In genomic region chr10:9681655-9682054, GRCh38 we compare ENCODE assay signal across 25 cellular contexts.
A peak's percentile ranks its signal among the peaks of the same experiment; 100 is the strongest.
DNase-seq lines count a peak whose midpoint lies in the region; ATAC-seq and TF ChIP-seq lines count a peak whose summit lies in the region.
"Had no signal": no experiment of that assay in that cellular context is flagged by ENCODE, and none has a peak within 500 bp of the region (broad histone marks: within the 10 kb centered on the region; RNA-seq: fewer than 3 reads in every experiment).

No MANE protein-coding gene starts in this region.

- H3K4me3 ChIP-seq in SK-N-SH (ENCODE audit: low read depth in 2 of 2, low read length in 1 of 2) (no peak overlapping the region), hepatocyte (no peak overlapping the region), transverse colon (no peak overlapping the region)
- H3K4me3 ChIP-seq: A549; BLaER1 treated with 17β-estradiol and CSF1 and Interleukin-3, amounts not matched to agents 10 nM and 100 nM; dorsolateral prefrontal cortex; SK-N-MC had no signal

- POLR2A ChIA-PET in SK-N-SH (lab: Yijun Ruan, JAX), result no interaction called here

- ATAC-seq in SK-N-SH treated with all-trans-retinoic acid at 6 μM for 48 hours (no peak), foreskin keratinocyte (no peak)
- ATAC-seq: A549, HepG2, left ventricle myocardium superior, sciatic nerve, WTC11 had no signal

- no peaks in the 10 kb centered on the region for H3K9me2 ChIP-seq in SK-N-SH
- H3K9me2 ChIP-seq in hepatocyte (replicated peaks; ENCODE audit: insufficient read depth), result no peaks in the 10 kb centered on the region

- H3K9me3 Mint-ChIP-seq in H9, result peaks cover 19 to 20% of the 10 kb centered on the region in 2 experiments

- H2BK20ac ChIP-seq in H9 (ENCODE audit: low read depth, low read length, poor library complexity, severe bottlenecking), result no peak overlapping the region

- H3K4me1 ChIP-seq in SK-N-SH (ENCODE audit: control insufficient read depth in 1 of 2, insufficient read depth in 2 of 2, low read depth in 1 of 2, low read length in 1 of 2), result no peaks in the 10 kb centered on the region
- no peaks in the 10 kb centered on the region for H3K4me1 ChIP-seq in H9 (ENCODE audit: insufficient read depth, low read length)
- no peaks in the 10 kb centered on the region for H3K4me1 ChIP-seq in foreskin keratinocyte
- H3K4me1 ChIP-seq in hepatocyte (ENCODE audit: insufficient read depth), result no peaks in the 10 kb centered on the region
- no peaks in the 10 kb centered on the region for H3K4me1 ChIP-seq in transverse colon
- H3K4me1 ChIP-seq: A549; BLaER1 treated with 17β-estradiol and CSF1 and Interleukin-3, amounts not matched to agents 10 nM and 100 nM had no signal

- H3K79me2 ChIP-seq in SK-N-SH (ENCODE audit: insufficient read depth) (no peaks in the 10 kb centered on the region), H9 (ENCODE audit: insufficient read depth, low read length) (no peaks in the 10 kb centered on the region), hepatocyte (no peaks in the 10 kb centered on the region)

- H2BK120ac ChIP-seq in H9 (ENCODE audit: low read depth, low read length, poor library complexity, severe bottlenecking), result no peak overlapping the region

- intact Hi-C loops in transverse colon (cut with DNase I; ENCODE audit: low total_unique reads), result no loop called here

- no peak overlapping the region for H2BK12ac ChIP-seq in H9 (ENCODE audit: insufficient read length, low read depth, low read length)

- no peak overlapping the region for H3K4me3 Mint-ChIP-seq in H9
- H3K4me3 Mint-ChIP-seq: activated CD4-positive, alpha-beta memory T cell treated with anti-CD3 and anti-CD28 coated beads for 36 hours; activated naive CD4-positive, alpha-beta T cell treated with anti-CD3 and anti-CD28 coated beads for 36 hours; WTC11 had no signal

- TF ChIP-seq POLR2A in transverse colon (IDR thresholded peaks at IDR 0.05), result no peak

- H3K27me3 ChIP-seq in SK-N-SH (ENCODE audit: insufficient read depth) (no peaks in the 10 kb centered on the region), H9 (ENCODE audit: insufficient read depth, low read length) (no peaks in the 10 kb centered on the region), foreskin keratinocyte (no peaks in the 10 kb centered on the region), hepatocyte (no peaks in the 10 kb centered on the region), transverse colon (no peaks in the 10 kb centered on the region)
- H3K27me3 ChIP-seq: BLaER1 treated with 17β-estradiol and CSF1 and Interleukin-3, amounts not matched to agents 10 nM and 100 nM; dorsolateral prefrontal cortex had no signal

- no peak overlapping the region for H4K5ac ChIP-seq in H9 (ENCODE audit: insufficient read length, low read depth, low read length)

- H3K9ac ChIP-seq in SK-N-SH (no peak overlapping the region), H9 (ENCODE audit: extremely low read depth, insufficient read length, low read length) (no peak overlapping the region)
- H3K9ac ChIP-seq: BLaER1 treated with 17β-estradiol and CSF1 and Interleukin-3, amounts not matched to agents 10 nM and 100 nM had no signal

- H3K27me3 Mint-ChIP-seq in H9 (ENCODE audit: low read depth), result no peaks in the 10 kb centered on the region
- H3K27me3 Mint-ChIP-seq: activated CD4-positive, alpha-beta memory T cell treated with anti-CD3 and anti-CD28 coated beads for 36 hours had no signal

- H3K23me2 ChIP-seq in H9 (ENCODE audit: insufficient read length, low read depth, low read length, poor library complexity, severe bottlenecking), result no peaks in the 10 kb centered on the region

- no peak overlapping the region for H3K14ac ChIP-seq in H9 (ENCODE audit: insufficient read depth, low read length)

- H3K36me3 ChIP-seq in SK-N-SH (replicated peaks in 1 of 2; ENCODE audit: control insufficient read depth in 1 of 2, insufficient read depth in 2 of 2, low read length in 1 of 2), result no peaks in the 10 kb centered on the region
- no peaks in the 10 kb centered on the region for H3K36me3 ChIP-seq in hepatocyte (replicated peaks; ENCODE audit: insufficient read depth, low read depth)
- H3K36me3 ChIP-seq in transverse colon, result no peaks in the 10 kb centered on the region

- H3K27ac ChIP-seq in SK-N-SH (ENCODE audit: low read depth in 2 of 2, low read length in 1 of 2) (no peak overlapping the region), H9 (ENCODE audit: insufficient read length, low read depth, low read length) (no peak overlapping the region), foreskin keratinocyte (no peak overlapping the region), hepatocyte (no peak overlapping the region), transverse colon (no peak overlapping the region)
- H3K27ac ChIP-seq: A549; BLaER1 treated with 17β-estradiol and CSF1 and Interleukin-3, amounts not matched to agents 10 nM and 100 nM; dorsolateral prefrontal cortex; SK-N-MC had no signal

- H4K20me1 ChIP-seq in SK-N-SH (ENCODE audit: insufficient read depth) (no peaks in the 10 kb centered on the region), H9 (ENCODE audit: control insufficient read depth, insufficient read depth, insufficient read length) (no peaks in the 10 kb centered on the region), hepatocyte (ENCODE audit: insufficient read depth, poor library complexity, severe bottlenecking) (no peaks in the 10 kb centered on the region)
- H4K20me1 ChIP-seq: BLaER1 treated with 17β-estradiol and CSF1 and Interleukin-3, amounts not matched to agents 10 nM and 100 nM had no signal

- H2AK5ac ChIP-seq in H9 (ENCODE audit: insufficient read length, low read length), result no peak overlapping the region

- TF ChIP-seq CTCF in SK-N-SH (IDR thresholded peaks at IDR 0.05), result no peak
- peak; percentile 28; the same call in 1 of the 3 replicates for TF ChIP-seq CTCF in H9 (conservative IDR thresholded peaks at IDR 0.05)
- TF ChIP-seq CTCF in foreskin keratinocyte (conservative IDR thresholded peaks at IDR 0.05), result peak; percentile 24
- no peak for TF ChIP-seq CTCF in hepatocyte (IDR thresholded peaks at IDR 0.05; ENCODE audit: poor library complexity)
- no peak for TF ChIP-seq CTCF in transverse colon (IDR thresholded peaks at IDR 0.05)

- H4K8ac ChIP-seq in H9 (replicated peaks; ENCODE audit: insufficient read length, low read depth, low read length), result no peak overlapping the region

- H3K27ac Mint-ChIP-seq in H9, result no peak overlapping the region
- H3K27ac Mint-ChIP-seq: activated CD4-positive, alpha-beta memory T cell treated with anti-CD3 and anti-CD28 coated beads for 36 hours; activated naive CD4-positive, alpha-beta T cell treated with anti-CD3 and anti-CD28 coated beads for 36 hours; WTC11 had no signal

- no peak overlapping the region for H2BK15ac ChIP-seq in H9 (ENCODE audit: low read depth, low read length)

- no peak overlapping the region for H3T11ph ChIP-seq in H9 (ENCODE audit: low read length)

- no peak overlapping the region for H2BK5ac ChIP-seq in H9 (ENCODE audit: insufficient read length, low read length)

- TF ChIP-seq RAD21 in SK-N-SH (IDR thresholded peaks at IDR 0.05; ENCODE audit: low read length), result 0 out of 2 replicates have a peak, but pooled peaks have one; percentile 15

- no peak overlapping the region for H3K4ac ChIP-seq in H9 (ENCODE audit: low read depth, low read length)

- in situ Hi-C loops in SK-MEL-5 (cut with HindIII; ENCODE audit: low pct_unique_long_range_greater_than_20kb, low sequenced_read_pairs) (no loop called here), transverse colon (cut with MboI; ENCODE audit: low pct_ligation_motif_present in 1 of 4, low pct_unique_long_range_greater_than_20kb in 1 of 4, low sequenced_read_pairs in 3 of 4) (no loop called here)

- H3F3A ChIP-seq in SK-N-SH (replicated peaks; ENCODE audit: insufficient read depth), result no peaks in the 10 kb centered on the region

- CTCF ChIA-PET in SK-N-SH (lab: Yijun Ruan, JAX), result interaction anchor here (1.4 kb wide), 1 partner anchor 339 kb away, joined by 5 read pairs; no protein-coding TSS in a partner anchor

- no peak for TF ChIP-seq EP300 in SK-N-SH (IDR thresholded peaks at IDR 0.05; ENCODE audit: borderline replicate concordance in 1 of 2, low read depth in 1 of 2, low read length in 1 of 2)
- no peak for TF ChIP-seq EP300 in transverse colon (IDR thresholded peaks at IDR 0.05; ENCODE audit: low read depth)

- H3K4me1 Mint-ChIP-seq in H9, result no peaks in the 10 kb centered on the region
- H3K4me1 Mint-ChIP-seq: WTC11 had no signal

- H3K36me3 Mint-ChIP-seq in H9 (ENCODE audit: insufficient read depth in 1 of 3, low read depth in 3 of 3), result peaks cover 7 to 17% (median 16%) of the 10 kb centered on the region in 3 experiments; a peak in 6 of 7 replicates
- H3K36me3 Mint-ChIP-seq: activated CD4-positive, alpha-beta memory T cell treated with anti-CD3 and anti-CD28 coated beads for 36 hours had no signal

- no peak overlapping the region for H3K18ac ChIP-seq in H9 (ENCODE audit: insufficient read length, low read depth, low read length)

- WGBS in SK-N-SH (ENCODE audit: low lambda C conversion rate), result 36% methylated on average over 2 of the region's 2 CpGs
- no CpG with 5 or more reads among the region's 2 CpGs for WGBS in H9 (ENCODE audit: extremely low coverage, insufficient read length, low lambda C conversion rate)
- 96% methylated on average over 2 of the region's 2 CpGs for WGBS in hepatocyte (ENCODE audit: low lambda C conversion rate, missing lambda C conversion rate)
- WGBS in transverse colon (ENCODE audit: low coverage in 1 of 2), 2 donors, result 82% methylated on average over 2 of the region's 2 CpGs; no CpG with 5 or more reads in 1 of the 2 donors

- no peaks in the 10 kb centered on the region for H3K79me1 ChIP-seq in H9 (ENCODE audit: insufficient read depth, low read depth, low read length, poor library complexity, severe bottlenecking)

- DNase-seq in SK-N-SH (no peak), H9 (no peak), SK-MEL-5 (ENCODE audit: low read depth, low spot score) (peak; percentile 15), foreskin keratinocyte (no peak), hepatocyte (ENCODE audit: low spot score) (no peak), NCI-H345 treated with DMSO at 0.1 percent for 48 hours (lab: John Stamatoyannopoulos, UW; ENCODE audit: unreplicated experiment) (no peak), transverse colon (no peak)
- DNase-seq: activated CD4-positive, alpha-beta memory T cell treated with anti-CD3 and anti-CD28 coated beads for 36 hours; activated naive CD4-positive, alpha-beta T cell treated with anti-CD3 and anti-CD28 coated beads for 36 hours; activated T-cell treated with anti-CD3 and anti-CD28 coated beads, Interleukin-2, amount 50 U/mL, for 48 hours; amniotic stem cell; dorsolateral prefrontal cortex; GOT3; left ventricle myocardium superior; NCI-H1436; NCI-H2107; NCI-H510A; stimulated activated CD8-positive, alpha-beta memory T cell treated with anti-CD3 and anti-CD28 coated beads, Interleukin-4, amount 100 ng/mL, for 48 hours had no signal

- no peak overlapping the region for H4K91ac ChIP-seq in H9 (ENCODE audit: insufficient read length, low read depth, low read length)

- H3K56ac ChIP-seq in H9 (ENCODE audit: insufficient read length, low read depth, low read length), result no peak overlapping the region

- H3K23ac ChIP-seq in H9 (ENCODE audit: insufficient read length, low read depth, low read length), result no peak overlapping the region

- H3K9me3 ChIP-seq in SK-N-SH (no peaks in the 10 kb centered on the region), H9 (ENCODE audit: control insufficient read depth, low read depth, low read length) (no peaks in the 10 kb centered on the region), hepatocyte (ENCODE audit: low read depth) (no peaks in the 10 kb centered on the region), transverse colon (no peaks in the 10 kb centered on the region)
- H3K9me3 ChIP-seq: A549 had no signal

- H3K4me2 ChIP-seq in SK-N-SH (no peak overlapping the region), H9 (ENCODE audit: insufficient read depth, insufficient read length, low read length) (no peak overlapping the region), hepatocyte (no peak overlapping the region)
- H3K4me2 ChIP-seq: A549; BLaER1 treated with 17β-estradiol and CSF1 and Interleukin-3, amounts not matched to agents 10 nM and 100 nM had no signal

- H2AFZ ChIP-seq in SK-N-SH (ENCODE audit: low read depth) (no peak overlapping the region), H9 (ENCODE audit: low read length) (no peak overlapping the region), hepatocyte (no peak overlapping the region)

Comparison
In these comparisons a context has a peak if more than half of its experiments do, and no peak if none do; other contexts are left out.
1. CTCF ChIP-seq: peak in H9 (single experiment) and foreskin keratinocyte (single experiment); none in SK-N-SH (single experiment), hepatocyte (single experiment) and transverse colon (0 of 5).